In genomic region chr4:3827616-3828492, GRCh38 we compare ENCODE assay signal across 1 cellular context.
A peak's percentile ranks its signal among the peaks of the same experiment; 100 is the strongest.
TF ChIP-seq lines count a peak whose summit lies in the region.

No MANE protein-coding gene starts in this region.

TF ChIP-seq in HepG2, 621 proteins besides CTCF, POLR2A, EP300 and RAD21 (continued from another document and continues in another):
- TF ChIP-seq ARID5B (CRISPR knock-in tag; IDR thresholded peaks at IDR 0.05): peak; percentile 79
- peak; percentile 97; the same call in 1 of the 2 replicates for TF ChIP-seq SNAI1 (CRISPR knock-in tag; IDR thresholded peaks at IDR 0.05; ENCODE audit: borderline replicate concordance)
- TF ChIP-seq ZFYVE20 (CRISPR knock-in tag; IDR thresholded peaks at IDR 0.05; ENCODE audit: borderline replicate concordance, low read depth): no peak
- TF ChIP-seq SOX6 (IDR thresholded peaks at IDR 0.05): no peak
- TF ChIP-seq SOX6 (CRISPR knock-in tag; IDR thresholded peaks at IDR 0.05): peak; percentile 80
- no peak for TF ChIP-seq SSRP1 (CRISPR knock-in tag; IDR thresholded peaks at IDR 0.05)
- peak; percentile 53; the same call in 1 of the 2 replicates for TF ChIP-seq ZNF160 (CRISPR knock-in tag; IDR thresholded peaks at IDR 0.05)
- TF ChIP-seq ZNF770 (CRISPR knock-in tag; IDR thresholded peaks at IDR 0.05): peak; percentile 99
- peak; percentile 89 for TF ChIP-seq ZNF263 (CRISPR knock-in tag; IDR thresholded peaks at IDR 0.05)
- TF ChIP-seq ZKSCAN8 (CRISPR knock-in tag; IDR thresholded peaks at IDR 0.05; ENCODE audit: borderline replicate concordance): peak; percentile 75; the same call in 1 of the 2 replicates
- peak; percentile 24; the same call in 1 of the 2 replicates for TF ChIP-seq CREM (IDR thresholded peaks at IDR 0.05)
- TF ChIP-seq CREM (CRISPR knock-in tag; IDR thresholded peaks at IDR 0.05): no peak
- no peak for TF ChIP-seq ZNF766 (CRISPR knock-in tag; IDR thresholded peaks at IDR 0.05; ENCODE audit: borderline replicate concordance)
- peak; percentile 76; the same call in 1 of the 2 replicates for TF ChIP-seq ZNF614 (CRISPR knock-in tag; IDR thresholded peaks at IDR 0.05; ENCODE audit: borderline replicate concordance)
- TF ChIP-seq ZNF354B (CRISPR knock-in tag; IDR thresholded peaks at IDR 0.05): no peak
- TF ChIP-seq IRF9 (CRISPR knock-in tag; IDR thresholded peaks at IDR 0.05; ENCODE audit: borderline replicate concordance): peak; percentile 90
- TF ChIP-seq THAP7 (CRISPR knock-in tag; IDR thresholded peaks at IDR 0.05): peak; percentile 86; the same call in 1 of the 2 replicates
- TF ChIP-seq ZSCAN9 (CRISPR knock-in tag; IDR thresholded peaks at IDR 0.05; ENCODE audit: borderline replicate concordance): peak; percentile 90
- TF ChIP-seq MAZ (IDR thresholded peaks at IDR 0.05; ENCODE audit: borderline replicate concordance, low read depth, low read length): no peak
- peak; percentile 65 for TF ChIP-seq MAZ (CRISPR knock-in tag; IDR thresholded peaks at IDR 0.05; ENCODE audit: low read depth)
- TF ChIP-seq BCL6 (CRISPR knock-in tag; IDR thresholded peaks at IDR 0.05): peak; percentile 88
- peak; percentile 71; the same call in 1 of the 2 replicates for TF ChIP-seq ZHX2 (IDR thresholded peaks at IDR 0.05; ENCODE audit: low read depth)
- TF ChIP-seq ZHX2 (CRISPR knock-in tag; IDR thresholded peaks at IDR 0.05; ENCODE audit: borderline replicate concordance): no peak
- peak; percentile 89 for TF ChIP-seq HES4 (CRISPR knock-in tag; IDR thresholded peaks at IDR 0.05; ENCODE audit: borderline replicate concordance)
- TF ChIP-seq ZBTB4 (CRISPR knock-in tag; IDR thresholded peaks at IDR 0.05; ENCODE audit: borderline replicate concordance): peak; percentile 92; the same call in 1 of the 2 replicates
- TF ChIP-seq ZBED4 (CRISPR knock-in tag; IDR thresholded peaks at IDR 0.05; ENCODE audit: borderline replicate concordance): peak; percentile 34; the same call in 1 of the 2 replicates
- TF ChIP-seq MYPOP (CRISPR knock-in tag; IDR thresholded peaks at IDR 0.05): peak; percentile 82
- peak; percentile 90 for TF ChIP-seq ZNF276 (CRISPR knock-in tag; IDR thresholded peaks at IDR 0.05; ENCODE audit: low read depth)
- TF ChIP-seq ZNF34 (CRISPR knock-in tag; IDR thresholded peaks at IDR 0.05; ENCODE audit: borderline replicate concordance): no peak
- no peak for TF ChIP-seq JDP2 (CRISPR knock-in tag; IDR thresholded peaks at IDR 0.05; ENCODE audit: borderline replicate concordance)
